ENCODE assay signal across 15 cellular contexts in genomic region chr12:6695313-6696045, GRCh38.
"Had no signal": no experiment of that assay in that cellular context is flagged by ENCODE, and none has a peak within 500 bp of the region (broad histone marks: within the 10 kb centered on the region; RNA-seq: fewer than 3 reads in every experiment).

No MANE protein-coding gene starts in this region.

- H3K27ac ChIP-seq: parathyroid adenoma, WERI-Rb-1 had no signal

- H3K27ac Mint-ChIP-seq: activated T-helper 1 cell treated with anti-CD3 and anti-CD28 coated beads, Interleukin-12 subunit alpha, Interleukin-12 subunit beta, Interleukin-2, Interleukin-4 antibody, amounts not matched to agents 30 ng/mL and 10 ng/mL and 1 ng/mL, durations not matched to agents 14 hours and 24 hours and 36 hours had no signal

- H3K4me1 ChIP-seq: parathyroid adenoma had no signal

- H3K79me2 ChIP-seq: parathyroid adenoma had no signal

- H3K9me3 Mint-ChIP-seq: activated T-helper 1 cell treated with anti-CD3 and anti-CD28 coated beads, Interleukin-12 subunit alpha, Interleukin-12 subunit beta, Interleukin-2, Interleukin-4 antibody, amounts not matched to agents 30 ng/mL and 10 ng/mL and 1 ng/mL, durations not matched to agents 14 hours and 24 hours and 36 hours; central memory CD8-positive, alpha-beta T cell had no signal

- ATAC-seq: left ventricle myocardium superior had no signal

- DNase-seq: activated CD4-positive, alpha-beta T cell treated with anti-CD3 and anti-CD28 coated beads for 48 hours; activated naive CD4-positive, alpha-beta T cell; cortex of kidney; effector memory CD4-positive, alpha-beta T cell; hippocampal formation; left ventricle myocardium superior; mesendoderm; retina; stimulated activated CD4-positive, alpha-beta T cell treated with anti-CD3 and anti-CD28 coated beads, Interleukin-4, amount 100 ng/mL, for 4 hours; substantia nigra; trophoblast cell; WERI-Rb-1 had no signal

- H3K9ac ChIP-seq: parathyroid adenoma had no signal

- H2AFZ ChIP-seq: parathyroid adenoma had no signal

- H3K4me3 Mint-ChIP-seq: activated T-helper 1 cell treated with anti-CD3 and anti-CD28 coated beads, Interleukin-12 subunit alpha, Interleukin-12 subunit beta, Interleukin-2, Interleukin-4 antibody, amounts not matched to agents 30 ng/mL and 10 ng/mL and 1 ng/mL, durations not matched to agents 14 hours and 24 hours and 36 hours; central memory CD8-positive, alpha-beta T cell had no signal
